In genomic region chr6:43170452-43171283, GRCh38 we compare ENCODE assay signal across 8 cellular contexts. TPM values are rescaled to one million over a fixed set of nuclear protein-coding genes. Genes with fewer than 3 reads are reported as not detected.
DNase-seq lines count a peak whose midpoint lies in the region; TF ChIP-seq lines count a peak whose summit lies in the region.

Gene SRF (plus strand): TSS chr6:43171269. CDS start chr6:43171657, 388 bp downstream.

- H3K27ac ChIP-seq in SK-N-MC (peak within 1 kb of the TSS; percentile 96), temporal lobe (ENCODE audit: low read depth, low read length) (peak within 1 kb of the TSS; percentile 75)

- peak within 1 kb of the TSS; percentile 97 for H3K27ac Mint-ChIP-seq in activated naive CD4-positive, alpha-beta T cell treated with anti-CD3 and anti-CD28 coated beads, Interleukin-2, amount 50 U/mL, for 24 hours

- H3K9ac ChIP-seq in SK-N-MC (ENCODE audit: insufficient read length): peak within 1 kb of the TSS; percentile 97

- TF ChIP-seq CTCF in HFF-Myc (IDR thresholded peaks at IDR 0.05; ENCODE audit: low read depth, low read length, missing control alignments) (no peak), NB4 (IDR thresholded peaks at IDR 0.05; ENCODE audit: low read depth, low read length) (no peak)

- TF ChIP-seq POLR2A in NB4 (IDR thresholded peaks at IDR 0.05; ENCODE audit: extremely low read depth, insufficient read length): peak; percentile 43

- H3K4me3 ChIP-seq in HFF-Myc (replicated peaks; ENCODE audit: low read depth, low read length) (peak within 1 kb of the TSS; percentile 87), NB4 (ENCODE audit: low read depth, low read length) (peak within 1 kb of the TSS; percentile 74), SK-N-MC (peak within 1 kb of the TSS; percentile 97)

- no peaks in the 10 kb centered on the region for H3K9me3 ChIP-seq in SK-N-MC (ENCODE audit: low read depth, low read length)

- H3K9me3 Mint-ChIP-seq in activated naive CD4-positive, alpha-beta T cell treated with anti-CD3 and anti-CD28 coated beads, Interleukin-2, amount 50 U/mL, for 24 hours: no peaks in the 10 kb centered on the region

- no peaks in the 10 kb centered on the region for H3K27me3 Mint-ChIP-seq in activated naive CD4-positive, alpha-beta T cell treated with anti-CD3 and anti-CD28 coated beads, Interleukin-2, amount 50 U/mL, for 24 hours

- peaks cover 11% of the 10 kb centered on the region for H3K36me3 ChIP-seq in SK-N-MC (ENCODE audit: insufficient read depth, low read length)

- H3K4me1 Mint-ChIP-seq in activated naive CD4-positive, alpha-beta T cell treated with anti-CD3 and anti-CD28 coated beads, Interleukin-2, amount 50 U/mL, for 24 hours: peaks cover 40% of the 10 kb centered on the region

- peaks cover 4% of the 10 kb centered on the region for H3K36me3 Mint-ChIP-seq in activated naive CD4-positive, alpha-beta T cell treated with anti-CD3 and anti-CD28 coated beads, Interleukin-2, amount 50 U/mL, for 24 hours

- H3K4me3 Mint-ChIP-seq in activated naive CD4-positive, alpha-beta T cell treated with anti-CD3 and anti-CD28 coated beads, Interleukin-2, amount 50 U/mL, for 24 hours: peak within 1 kb of the TSS; percentile 97

- DNase-seq in GM03348 (ENCODE audit: low spot score) (peak; percentile 96), HFF-Myc (ENCODE audit: extremely low read depth, low read depth) (peak; percentile 97), NB4 (ENCODE audit: low read depth) (peak; percentile 100), SK-N-MC (ENCODE audit: low read depth, low spot score) (peak; percentile 97), globus pallidus (ENCODE audit: low spot score) (peak; percentile 99), nucleus accumbens (lab: John Stamatoyannopoulos, UW) (peak; percentile 74 to 100 (median 98))

RNA-seq across cellular contexts. Expression of gene SRF, which starts in this region (rescaled TPM):
- total RNA-seq in temporal lobe: 7.6 TPM

Comparison
In these comparisons a context has a peak if more than half of its experiments do, and no peak if none do; other contexts are left out.
1. Peak in every context shown above with its lines: DNase-seq, H3K4me3 ChIP-seq and H3K27ac ChIP-seq.